In genomic region chr1:37391181-37391949, GRCh38 we compare ENCODE assay signal across 13 cellular contexts.
DNase-seq lines count a peak whose midpoint lies in the region; ATAC-seq and TF ChIP-seq lines count a peak whose summit lies in the region.
"Had no signal": no experiment of that assay in that cellular context is flagged by ENCODE, and none has a peak within 500 bp of the region (broad histone marks: within the 10 kb centered on the region; RNA-seq: fewer than 3 reads in every experiment).

No MANE protein-coding gene starts in this region.

- no peaks in the 10 kb centered on the region for H3K4me1 ChIP-seq in PC-9 (replicated peaks; ENCODE audit: insufficient read depth)

- H3K36me3 ChIP-seq in PC-9 (ENCODE audit: low read depth), result no peaks in the 10 kb centered on the region

- H3K9me3 Mint-ChIP-seq in glutamatergic neuron (ENCODE audit: unreplicated experiment), result peaks cover 2% of the 10 kb centered on the region
- H3K9me3 Mint-ChIP-seq: activated CD4-positive, alpha-beta T cell treated with anti-CD3 and anti-CD28 coated beads, Interleukin-2, amount 10 ng/mL, durations not matched to agents 7 days and 5 days; CD4-positive, alpha-beta T cell; natural killer cell had no signal

- DNase-seq in DMS 273 (lab: John Stamatoyannopoulos, UW; ENCODE audit: unreplicated experiment) (peak; percentile 72), NCI-H128 (lab: John Stamatoyannopoulos, UW; ENCODE audit: unreplicated experiment) (peak; percentile 66), NCI-H748 (lab: John Stamatoyannopoulos, UW; ENCODE audit: unreplicated experiment) (peak; percentile 90), glutamatergic neuron (peak; percentile 42), SKM-1 (lab: John Stamatoyannopoulos, UW; ENCODE audit: unreplicated experiment) (no peak), PC-9 (no peak), activated T-cell treated with anti-CD3 and anti-CD28 coated beads for 4 hours (no peak)
- DNase-seq: activated CD4-positive, alpha-beta T cell treated with anti-CD3 and anti-CD28 coated beads, Interleukin-2, amount 10 ng/mL, durations not matched to agents 7 days and 5 days; activated naive CD4-positive, alpha-beta T cell; CD4-positive, alpha-beta T cell; natural killer cell had no signal

- H3K9me2 ChIP-seq in PC-9 (ENCODE audit: insufficient read depth), result no peaks in the 10 kb centered on the region

- H3K4me1 Mint-ChIP-seq in glutamatergic neuron (ENCODE audit: low read depth, unreplicated experiment), result peaks cover 33% of the 10 kb centered on the region
- H3K4me1 Mint-ChIP-seq: activated CD4-positive, alpha-beta T cell treated with anti-CD3 and anti-CD28 coated beads, Interleukin-2, amount 10 ng/mL, durations not matched to agents 7 days and 5 days; natural killer cell had no signal

- TF ChIP-seq CTCF in glutamatergic neuron (IDR thresholded peaks at IDR 0.05; ENCODE audit: partially characterized antibody, unreplicated experiment), result no peak
- no peak for TF ChIP-seq CTCF in PC-9 (conservative IDR thresholded peaks at IDR 0.05)

- H3K4me3 Mint-ChIP-seq in glutamatergic neuron (ENCODE audit: unreplicated experiment), result no peak overlapping the region
- H3K4me3 Mint-ChIP-seq: activated CD4-positive, alpha-beta T cell treated with anti-CD3 and anti-CD28 coated beads, Interleukin-2, amount 10 ng/mL, durations not matched to agents 7 days and 5 days; CD4-positive, alpha-beta T cell; natural killer cell had no signal

- intact Hi-C loops in PC-9 (cut with micrococcal nuclease; ENCODE audit: unreplicated experiment), result no loop called here

- H3K27ac ChIP-seq in PC-9, result no peak overlapping the region
- H3K27ac ChIP-seq: HL-60 had no signal

- no peak overlapping the region for H3K4me3 ChIP-seq in PC-9

- no peaks in the 10 kb centered on the region for H3F3A ChIP-seq in PC-9 (ENCODE audit: insufficient read depth, low read depth)

- POLR2A ChIA-PET in PC-9 (lab: Charles Lee; ENCODE audit: unreplicated experiment), result no interaction called here

- H3K27ac Mint-ChIP-seq in glutamatergic neuron (ENCODE audit: unreplicated experiment), result no peak overlapping the region
- H3K27ac Mint-ChIP-seq: activated CD4-positive, alpha-beta T cell treated with anti-CD3 and anti-CD28 coated beads, Interleukin-2, amount 10 ng/mL, durations not matched to agents 7 days and 5 days; CD4-positive, alpha-beta T cell; natural killer cell had no signal

- peaks cover 96% of the 10 kb centered on the region for H3K27me3 ChIP-seq in PC-9 (ENCODE audit: insufficient read depth, low read depth)

- no peaks in the 10 kb centered on the region for H3K36me3 Mint-ChIP-seq in glutamatergic neuron (ENCODE audit: unreplicated experiment)
- H3K36me3 Mint-ChIP-seq: natural killer cell had no signal

- no TSS peak for BruUV-seq in PC-9 (replicated peaks; lab: Mats Ljungman, UMichigan)

- CTCF ChIA-PET in PC-9 (lab: Charles Lee), result no interaction called here

- no peak overlapping the region for H3K4me2 ChIP-seq in PC-9

- no peak for ATAC-seq in HG03342 (IDR thresholded peaks at IDR 0.05; ENCODE audit: unreplicated experiment)

- no peak overlapping the region for H2AFZ ChIP-seq in PC-9

- H4K20me1 ChIP-seq in PC-9 (ENCODE audit: insufficient read depth), result peaks cover 5% of the 10 kb centered on the region; the same call in 1 of the 2 replicates

- no peaks in the 10 kb centered on the region for H3K79me2 ChIP-seq in PC-9 (ENCODE audit: low read depth)

- peaks cover 4% of the 10 kb centered on the region for H3K27me3 Mint-ChIP-seq in glutamatergic neuron (ENCODE audit: unreplicated experiment)

- H3K9me3 ChIP-seq in PC-9 (ENCODE audit: insufficient read depth, low read depth), result no peaks in the 10 kb centered on the region

Comparison
In these comparisons a context has a peak if more than half of its experiments do, and no peak if none do; other contexts are left out.
1. DNase-seq: peak in DMS 273 (single experiment), NCI-H128 (single experiment), NCI-H748 (single experiment) and glutamatergic neuron (single experiment); none in SKM-1 (single experiment), PC-9 (0 of 2) and activated T-cell treated with anti-CD3 and anti-CD28 coated beads for 4 hours (single experiment).